In genomic region chr11:35714882-35715612, GRCh38 we compare ENCODE assay signal across 1 cellular context.
TF ChIP-seq lines count a peak whose summit lies in the region.

No MANE protein-coding gene starts in this region.

TF ChIP-seq in GM12878, 131 proteins besides CTCF, POLR2A, EP300 and RAD21 (continued from another document):
- TF ChIP-seq RFX5 (IDR thresholded peaks at IDR 0.05; ENCODE audit: low read depth, low read length), result no peak
- TF ChIP-seq GATAD2B (conservative IDR thresholded peaks at IDR 0.05; ENCODE audit: low read depth), result no peak
- TF ChIP-seq RCOR1 (conservative IDR thresholded peaks at IDR 0.05; ENCODE audit: low read depth, low read length), result no peak; the same call in 1 of the 2 replicates
- no peak for TF ChIP-seq CUX1 (IDR thresholded peaks at IDR 0.05; ENCODE audit: insufficient replicate concordance, low read depth, low read length)
- no peak for TF ChIP-seq FOS (IDR thresholded peaks at IDR 0.05; ENCODE audit: borderline replicate concordance, extremely low read depth, insufficient read length)
- TF ChIP-seq KDM1A (IDR thresholded peaks at IDR 0.05; ENCODE audit: borderline replicate concordance), result no peak
TF ChIP-seq in GM12878: peak in this region for 22.
